ENCODE assay signal across 19 cellular contexts in genomic region chr2:5315512-5315911, GRCh38.
DNase-seq lines count a peak whose midpoint lies in the region; ATAC-seq and TF ChIP-seq lines count a peak whose summit lies in the region.
"Had no signal": no experiment of that assay in that cellular context is flagged by ENCODE, and none has a peak within 500 bp of the region (broad histone marks: within the 10 kb centered on the region; RNA-seq: fewer than 3 reads in every experiment).

No MANE protein-coding gene starts in this region.

- peak overlapping the region; percentile 64 for H3K4me3 Mint-ChIP-seq in glutamatergic neuron (ENCODE audit: unreplicated experiment)
- H3K4me3 Mint-ChIP-seq: activated CD4-positive, alpha-beta T cell treated with anti-CD3 and anti-CD28 coated beads, Interleukin-2, amount 10 ng/mL, durations not matched to agents 7 days and 5 days; activated naive CD8-positive, alpha-beta T cell; CD8-positive, alpha-beta T cell; IgD-negative memory B cell; stimulated activated naive CD8-positive, alpha-beta T cell treated with anti-CD3 and anti-CD28 coated beads, Interleukin-15, amount 100 ng/mL, for 72 hours; T-helper 1 cell treated with Interleukin-12 subunit alpha and Interleukin-12 subunit beta and Interleukin-4 antibody, amounts not matched to agents 30 μg/mL and 1 μg/mL, for 36 hours had no signal

- H3K27ac ChIP-seq in aorta (ENCODE audit: low read depth in 1 of 2, low read length in 2 of 2), result no peak overlapping the region
- no peak overlapping the region for H3K27ac ChIP-seq in esophagus muscularis mucosa (replicated peaks in 1 of 4)
- H3K27ac ChIP-seq: transverse colon had no signal

- peak overlapping the region; percentile 98 for H3K27ac Mint-ChIP-seq in glutamatergic neuron (ENCODE audit: unreplicated experiment)
- H3K27ac Mint-ChIP-seq: activated CD4-positive, alpha-beta T cell treated with anti-CD3 and anti-CD28 coated beads, Interleukin-2, amount 10 ng/mL, durations not matched to agents 7 days and 5 days; activated naive CD8-positive, alpha-beta T cell; CD8-positive, alpha-beta T cell; IgD-negative memory B cell; stimulated activated naive CD8-positive, alpha-beta T cell treated with anti-CD3 and anti-CD28 coated beads, Interleukin-15, amount 100 ng/mL, for 72 hours; T-helper 1 cell treated with Interleukin-12 subunit alpha and Interleukin-12 subunit beta and Interleukin-4 antibody, amounts not matched to agents 30 μg/mL and 1 μg/mL, for 36 hours had no signal

- H3K4me1 ChIP-seq in aorta (ENCODE audit: control insufficient read depth in 1 of 2, insufficient read depth in 2 of 2, low read length in 2 of 2) (no peaks in the 10 kb centered on the region), esophagus muscularis mucosa (no peaks in the 10 kb centered on the region)
- H3K4me1 ChIP-seq: transverse colon had no signal

- peaks cover 6% of the 10 kb centered on the region for H3K36me3 Mint-ChIP-seq in glutamatergic neuron (ENCODE audit: unreplicated experiment)
- H3K36me3 Mint-ChIP-seq: activated naive CD8-positive, alpha-beta T cell; CD8-positive, alpha-beta T cell; IgD-negative memory B cell had no signal

- 73 to 75% methylated on average over 4 of the region's 4 CpGs for WGBS in aorta, 2 donors
- 72% methylated on average over 4 of the region's 4 CpGs for WGBS in esophagus muscularis mucosa

- TF ChIP-seq EP300 in esophagus muscularis mucosa (IDR thresholded peaks at IDR 0.05), result no peak

- H3K27me3 ChIP-seq in aorta (ENCODE audit: control insufficient read depth in 1 of 2, insufficient read depth in 2 of 2, low read length in 1 of 2) (peaks cover 0 to 1% of the 10 kb centered on the region in 2 donors), esophagus muscularis mucosa (peaks cover 0 to 9% (median 0%) of the 10 kb centered on the region in 4 donors)
- H3K27me3 ChIP-seq: transverse colon had no signal

- peaks cover 52% of the 10 kb centered on the region for H3K4me1 Mint-ChIP-seq in glutamatergic neuron (ENCODE audit: low read depth, unreplicated experiment)
- H3K4me1 Mint-ChIP-seq: activated CD4-positive, alpha-beta T cell treated with anti-CD3 and anti-CD28 coated beads, Interleukin-2, amount 10 ng/mL, durations not matched to agents 7 days and 5 days; IgD-negative memory B cell; stimulated activated naive CD8-positive, alpha-beta T cell treated with anti-CD3 and anti-CD28 coated beads, Interleukin-15, amount 100 ng/mL, for 72 hours had no signal

- no peaks in the 10 kb centered on the region for H3K36me3 ChIP-seq in aorta (ENCODE audit: control insufficient read depth in 1 of 2, insufficient read depth in 2 of 2, low read length in 1 of 2)
- no peaks in the 10 kb centered on the region for H3K36me3 ChIP-seq in esophagus muscularis mucosa
- H3K36me3 ChIP-seq: transverse colon had no signal

- peaks cover 7% of the 10 kb centered on the region for H3K27me3 Mint-ChIP-seq in glutamatergic neuron (ENCODE audit: unreplicated experiment)
- H3K27me3 Mint-ChIP-seq: activated CD4-positive, alpha-beta T cell treated with anti-CD3 and anti-CD28 coated beads, Interleukin-2, amount 10 ng/mL, durations not matched to agents 7 days and 5 days; activated naive CD8-positive, alpha-beta T cell; IgD-negative memory B cell; stimulated activated naive CD8-positive, alpha-beta T cell treated with anti-CD3 and anti-CD28 coated beads, Interleukin-15, amount 100 ng/mL, for 72 hours had no signal

- no peak overlapping the region for H3K4me3 ChIP-seq in aorta (ENCODE audit: low read length in 2 of 2)
- no peak overlapping the region for H3K4me3 ChIP-seq in esophagus muscularis mucosa
- H3K4me3 ChIP-seq: transverse colon had no signal

- H3K9me3 ChIP-seq in aorta (ENCODE audit: control insufficient read depth, low read length) (peaks cover 3% of the 10 kb centered on the region), esophagus muscularis mucosa (no peaks in the 10 kb centered on the region)
- H3K9me3 ChIP-seq: transverse colon had no signal

- peaks cover 17% of the 10 kb centered on the region for H3K9me3 Mint-ChIP-seq in glutamatergic neuron (ENCODE audit: unreplicated experiment)

- no peak for TF ChIP-seq CTCF in glutamatergic neuron (IDR thresholded peaks at IDR 0.05; ENCODE audit: partially characterized antibody, unreplicated experiment)
- TF ChIP-seq CTCF in esophagus muscularis mucosa (IDR thresholded peaks at IDR 0.05), result no peak

- peak; percentile 44 for DNase-seq in DMS153 (lab: John Stamatoyannopoulos, UW)
- DNase-seq in NCI-H146 (lab: John Stamatoyannopoulos, UW), result peak; percentile 58
- DNase-seq in NCI-H345 (lab: John Stamatoyannopoulos, UW), result peak; percentile 64
- DNase-seq in glutamatergic neuron, result peak; percentile 76
- no peak for DNase-seq in aorta
- no peak for DNase-seq in esophagus muscularis mucosa (ENCODE audit: extremely low spot score)
- no peak for DNase-seq in AG08396 (ENCODE audit: low spot score)
- DNase-seq: activated CD4-positive, alpha-beta T cell treated with anti-CD3 and anti-CD28 coated beads, Interleukin-2, amount 10 ng/mL, durations not matched to agents 7 days and 5 days; CD8-positive, alpha-beta T cell; effector CD8-positive, alpha-beta T cell; NCI-H446; occipital lobe; stimulated activated CD4-positive, alpha-beta T cell treated with anti-CD3 and anti-CD28 coated beads, Interleukin-4, amount 100 ng/mL, for 4 hours; stimulated activated naive CD8-positive, alpha-beta T cell treated with anti-CD3 and anti-CD28 coated beads, Interleukin-15, amount 100 ng/mL, for 72 hours; transverse colon had no signal

- no peak for TF ChIP-seq POLR2A in esophagus muscularis mucosa (IDR thresholded peaks at IDR 0.05; ENCODE audit: low read depth)

- intact Hi-C loops in aorta (cut with DNase I) (no loop called here), esophagus muscularis mucosa (cut with DNase I) (no loop called here)

- ATAC-seq in aorta (ENCODE audit: low FRiP score), result no peak
- ATAC-seq in GM19452 (IDR thresholded peaks at IDR 0.05; ENCODE audit: unreplicated experiment), result no peak
- ATAC-seq: CD8-positive, alpha-beta T cell; stimulated activated naive CD8-positive, alpha-beta T cell treated with anti-CD3 and anti-CD28 coated beads, Interleukin-15, amount 100 ng/mL, for 72 hours had no signal

Comparison
In these comparisons a context has a peak if more than half of its experiments do, and no peak if none do; other contexts are left out.
1. DNase-seq: peak in DMS153 (single experiment), NCI-H146 (single experiment), NCI-H345 (single experiment) and glutamatergic neuron (single experiment); none in aorta (0 of 2), esophagus muscularis mucosa (single experiment) and AG08396 (single experiment).